In genomic region chr7:54757711-54758110, GRCh38 we compare ENCODE assay signal across 9 cellular contexts. TPM values are rescaled to one million over a fixed set of nuclear protein-coding genes. Genes with fewer than 3 reads are reported as not detected.
DNase-seq lines count a peak whose midpoint lies in the region; ATAC-seq, FAIRE-seq and TF ChIP-seq lines count a peak whose summit lies in the region.
"Had no signal": no experiment of that assay in that cellular context is flagged by ENCODE, and none has a peak within 500 bp of the region (broad histone marks: within the 10 kb centered on the region; RNA-seq: fewer than 3 reads in every experiment).

No MANE protein-coding gene starts in this region.

- H3K9me3 ChIP-seq in kidney (ENCODE audit: control insufficient read depth in 1 of 2, low read length in 2 of 2) (no peaks in the 10 kb centered on the region), thyroid gland (no peaks in the 10 kb centered on the region)

- peaks cover 28% of the 10 kb centered on the region for H3K36me3 Mint-ChIP-seq in activated CD4-positive, alpha-beta T cell treated with anti-CD3 and anti-CD28 coated beads, Interleukin-2, amount 10 ng/mL, durations not matched to agents 7 days and 5 days (ENCODE audit: low read depth)
- H3K36me3 Mint-ChIP-seq in activated naive CD8-positive, alpha-beta T cell: peaks cover 4% of the 10 kb centered on the region

- 78 to 79% methylated on average over 6 of the region's 6 CpGs for WGBS in thyroid gland, 2 donors

- H3K9ac ChIP-seq in kidney (ENCODE audit: low read length in 2 of 2): no peak overlapping the region

- TF ChIP-seq CTCF in kidney (IDR thresholded peaks at IDR 0.05; ENCODE audit: borderline replicate concordance, extremely low read depth, insufficient read depth) (no peak), thyroid gland (IDR thresholded peaks at IDR 0.05) (no peak)

- no peak for FAIRE-seq in kidney (lab: Jason Lieb, UNC)

- H3K36me3 ChIP-seq in kidney (ENCODE audit: control insufficient read depth in 1 of 2, insufficient read depth in 2 of 2, low read length in 2 of 2) (peaks cover 4 to 21% of the 10 kb centered on the region in 2 donors), thyroid gland (peaks cover 0 to 7% of the 10 kb centered on the region in 2 donors)

- POLR2A ChIA-PET in activated CD4-positive, alpha-beta T cell treated with anti-CD3 and anti-CD28 coated beads, Interleukin-2, amount 10 ng/mL, durations not matched to agents 7 days and 5 days (lab: Charles Lee): no interaction called here

- H3K4me1 ChIP-seq in kidney (ENCODE audit: control insufficient read depth in 1 of 2, insufficient read depth in 1 of 2, low read depth in 1 of 2, low read length in 2 of 2) (peaks cover 0 to 4% of the 10 kb centered on the region in 2 donors), thyroid gland (peaks cover 19% of the 10 kb centered on the region in 2 donors)

- peaks cover 27% of the 10 kb centered on the region for H3K4me1 Mint-ChIP-seq in activated CD4-positive, alpha-beta T cell treated with anti-CD3 and anti-CD28 coated beads, Interleukin-2, amount 10 ng/mL, durations not matched to agents 7 days and 5 days
- peaks cover 33% of the 10 kb centered on the region for H3K4me1 Mint-ChIP-seq in activated naive CD8-positive, alpha-beta T cell (ENCODE audit: low read depth)

- DNase-seq in activated CD4-positive, alpha-beta T cell treated with anti-CD3 and anti-CD28 coated beads, Interleukin-2, amount 10 ng/mL, durations not matched to agents 7 days and 5 days: no peak
- DNase-seq in activated CD4-positive, alpha-beta T cell treated with anti-CD3 and anti-CD28 coated beads, Interleukin-2, amount 50 U/mL, for 1 hour: no peak
- DNase-seq in kidney (no peak), thyroid gland (no peak), NCI-H2171 treated with DMSO at 0.1 percent for 48 hours (lab: John Stamatoyannopoulos, UW) (no peak)
- DNase-seq: activated CD4-positive, alpha-beta T cell treated with anti-CD3 and anti-CD28 coated beads for 1 hour had no signal

- no peaks in the 10 kb centered on the region for H3K27me3 Mint-ChIP-seq in activated CD4-positive, alpha-beta T cell treated with anti-CD3 and anti-CD28 coated beads, Interleukin-2, amount 10 ng/mL, durations not matched to agents 7 days and 5 days
- no peaks in the 10 kb centered on the region for H3K27me3 Mint-ChIP-seq in activated naive CD8-positive, alpha-beta T cell

- H3K4me3 ChIP-seq in kidney (ENCODE audit: low read length in 2 of 2) (peak overlapping the region; percentile 92 to 98), thyroid gland (replicated peaks in 1 of 3) (peak overlapping the region in 2 of 3 donors; percentile 80 to 94)

- H3K27ac ChIP-seq in kidney (ENCODE audit: low read depth in 2 of 2, low read length in 2 of 2) (no peak overlapping the region), thyroid gland (no peak overlapping the region)

- ATAC-seq in GM19351 (IDR thresholded peaks at IDR 0.05; ENCODE audit: unreplicated experiment) (no peak), GM18873 (IDR thresholded peaks at IDR 0.05; ENCODE audit: low FRiP score, unreplicated experiment) (no peak)

- H3K9me3 Mint-ChIP-seq in activated CD4-positive, alpha-beta T cell treated with anti-CD3 and anti-CD28 coated beads, Interleukin-2, amount 10 ng/mL, durations not matched to agents 7 days and 5 days: no peaks in the 10 kb centered on the region
- no peaks in the 10 kb centered on the region for H3K9me3 Mint-ChIP-seq in activated naive CD8-positive, alpha-beta T cell (ENCODE audit: low read depth)

- CTCF ChIA-PET in activated CD4-positive, alpha-beta T cell treated with anti-CD3 and anti-CD28 coated beads, Interleukin-2, amount 10 ng/mL, durations not matched to agents 7 days and 5 days (lab: Charles Lee): no interaction called here

- intact Hi-C loops in kidney (cut with DNase I): no loop called here
- intact Hi-C loops in thyroid gland (cut with DNase I): no loop called here

- peak overlapping the region; percentile 96 for H3K4me3 Mint-ChIP-seq in activated CD4-positive, alpha-beta T cell treated with anti-CD3 and anti-CD28 coated beads, Interleukin-2, amount 10 ng/mL, durations not matched to agents 7 days and 5 days
- peak overlapping the region; percentile 97 for H3K4me3 Mint-ChIP-seq in activated naive CD8-positive, alpha-beta T cell

- peak overlapping the region; percentile 94 for H3K27ac Mint-ChIP-seq in activated CD4-positive, alpha-beta T cell treated with anti-CD3 and anti-CD28 coated beads, Interleukin-2, amount 10 ng/mL, durations not matched to agents 7 days and 5 days
- H3K27ac Mint-ChIP-seq in activated naive CD8-positive, alpha-beta T cell: peak overlapping the region; percentile 23

- no peaks in the 10 kb centered on the region for H3K27me3 ChIP-seq in thyroid gland

- no peak for TF ChIP-seq POLR2A in thyroid gland (IDR thresholded peaks at IDR 0.05)

RNA-seq across cellular contexts. Expression of gene SEC61G, which starts 1.3 kb away (rescaled TPM):
- 100 to 1,000 TPM in 1 of 2 experiments, 10 to 100 TPM in 1; 55.4 to 106 TPM for total RNA-seq in activated CD4-positive, alpha-beta T cell treated with anti-CD3 and anti-CD28 coated beads, Interleukin-2, amount 10 ng/mL, durations not matched to agents 7 days and 5 days
- 95.3 TPM for total RNA-seq in kidney
- polyA plus RNA-seq in kidney (ENCODE audit: insufficient read depth, low read depth, low replicate concordance): 277 TPM
- total RNA-seq in thyroid gland: 100 to 1,000 TPM; 226 to 422 (median 267) TPM
